ENCODE assay signal across 31 cellular contexts in the genomic region with DNA sequence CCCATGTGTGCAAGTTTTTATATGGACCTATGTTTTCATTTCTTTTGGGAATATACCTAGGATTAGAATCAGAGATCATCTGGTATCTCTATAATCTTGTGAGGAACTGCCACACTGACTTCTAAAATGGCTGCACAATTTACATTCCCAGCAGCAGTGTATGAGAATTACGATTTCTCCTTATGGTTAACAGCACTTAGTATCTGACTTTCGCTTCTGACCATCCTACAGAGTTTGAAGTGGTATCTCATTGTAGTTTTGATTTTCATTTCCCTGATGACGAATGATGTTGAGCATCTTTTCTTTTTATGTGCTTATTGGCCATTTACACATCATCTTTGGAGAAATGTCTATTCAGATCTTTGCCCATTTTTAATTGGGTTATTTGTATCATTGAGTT. TPM values are rescaled to one million over a fixed set of nuclear protein-coding genes. Genes with fewer than 3 reads are reported as not detected.
"Had no signal": no experiment of that assay in that cellular context is flagged by ENCODE, and none has a peak within 500 bp of the region (broad histone marks: within the 10 kb centered on the region; RNA-seq: fewer than 3 reads in every experiment).

No MANE protein-coding gene starts in this region.

- H2AFZ ChIP-seq: hepatocyte had no signal

- H3K27me3 Mint-ChIP-seq: activated CD4-positive, alpha-beta memory T cell treated with anti-CD3 and anti-CD28 coated beads for 36 hours; effector memory CD8-positive, alpha-beta T cell had no signal

- H3K27ac Mint-ChIP-seq: activated CD4-positive, alpha-beta memory T cell treated with anti-CD3 and anti-CD28 coated beads for 36 hours; activated T-helper 1 cell treated with anti-CD3 and anti-CD28 coated beads, Interleukin-12 subunit alpha, Interleukin-12 subunit beta, Interleukin-2, Interleukin-4 antibody, amounts not matched to agents 30 ng/mL and 10 ng/mL and 1 ng/mL, durations not matched to agents 14 hours and 24 hours and 36 hours; effector memory CD8-positive, alpha-beta T cell; nephron progenitor cell; progenitor cell of endocrine pancreas had no signal

- H3K79me2 ChIP-seq: hepatocyte had no signal

- H3K9me3 Mint-ChIP-seq: activated CD4-positive, alpha-beta memory T cell treated with anti-CD3 and anti-CD28 coated beads for 36 hours; activated T-helper 1 cell treated with anti-CD3 and anti-CD28 coated beads, Interleukin-12 subunit alpha, Interleukin-12 subunit beta, Interleukin-2, Interleukin-4 antibody, amounts not matched to agents 30 ng/mL and 10 ng/mL and 1 ng/mL, durations not matched to agents 14 hours and 24 hours and 36 hours; effector memory CD8-positive, alpha-beta T cell; nephron progenitor cell had no signal

- H3K4me3 Mint-ChIP-seq: activated CD4-positive, alpha-beta memory T cell treated with anti-CD3 and anti-CD28 coated beads for 36 hours; activated T-helper 1 cell treated with anti-CD3 and anti-CD28 coated beads, Interleukin-12 subunit alpha, Interleukin-12 subunit beta, Interleukin-2, Interleukin-4 antibody, amounts not matched to agents 30 ng/mL and 10 ng/mL and 1 ng/mL, durations not matched to agents 14 hours and 24 hours and 36 hours; effector memory CD8-positive, alpha-beta T cell; nephron progenitor cell had no signal

- ATAC-seq: effector memory CD8-positive, alpha-beta T cell; gastroesophageal sphincter; right lobe of liver had no signal

- H3K36me3 ChIP-seq: brain microvascular endothelial cell, gastroesophageal sphincter, left ventricle myocardium inferior, neutrophil, ovary, right lobe of liver, stomach, thyroid gland, upper lobe of left lung, vagina had no signal

- H3K27ac ChIP-seq: brain microvascular endothelial cell, gastroesophageal sphincter, hepatocyte, left ventricle myocardium inferior, neutrophil, ovary, right lobe of liver, stomach, thyroid gland, upper lobe of left lung, vagina, VCaP had no signal

- H3K36me3 Mint-ChIP-seq: activated CD4-positive, alpha-beta memory T cell treated with anti-CD3 and anti-CD28 coated beads for 36 hours had no signal

- H3K27me3 ChIP-seq: brain microvascular endothelial cell, gastroesophageal sphincter, hepatocyte, neutrophil, ovary, right lobe of liver, stomach, thyroid gland, upper lobe of left lung, vagina had no signal

- DNase-seq: activated CD4-positive, alpha-beta memory T cell treated with anti-CD3 and anti-CD28 coated beads for 36 hours; activated CD4-positive, alpha-beta T cell treated with anti-CD3 and anti-CD28 coated beads for 48 hours; activated gamma-delta T cell; activated naive CD4-positive, alpha-beta T cell treated with anti-CD3 and anti-CD28 coated beads, Interleukin-2, amount 50 U/mL, for 16 hours; amniotic stem cell; brain microvascular endothelial cell; cortex of kidney; effector memory CD8-positive, alpha-beta T cell; erythroblast; islet precursor cell; left ventricle myocardium inferior; mesendoderm; nephron progenitor cell; ovary; right lobe of liver; stimulated activated CD4-positive, alpha-beta T cell treated with anti-CD3 and anti-CD28 coated beads, Interleukin-4, amount 100 ng/mL, for 1 hour; stomach; T-helper 1 cell; T-helper 9 cell; thyroid gland; upper lobe of left lung had no signal

- H3K9me3 ChIP-seq: gastroesophageal sphincter, left ventricle myocardium inferior, neutrophil, ovary, right lobe of liver, stomach, thyroid gland, upper lobe of left lung, vagina had no signal

- H3K4me2 ChIP-seq: hepatocyte had no signal

- H3K4me3 ChIP-seq: gastroesophageal sphincter, hepatocyte, left ventricle myocardium inferior, lung, ovary, right lobe of liver, stomach, thyroid gland, upper lobe of left lung, vagina had no signal

- FAIRE-seq: astrocyte, TTC549 had no signal

- H3K4me1 ChIP-seq: gastroesophageal sphincter, left ventricle myocardium inferior, right lobe of liver, stomach, upper lobe of left lung, vagina had no signal

RNA-seq across cellular contexts. Expression of gene C16orf96, which starts 10.0 kb away (rescaled TPM):
- total RNA-seq: activated T-helper 1 cell treated with anti-CD3 and anti-CD28 coated beads, Interleukin-12 subunit alpha, Interleukin-12 subunit beta, Interleukin-2, Interleukin-4 antibody, amounts not matched to agents 30 ng/mL and 10 ng/mL and 1 ng/mL, durations not matched to agents 14 hours and 24 hours and 36 hours; vagina had no signal
